ENCODE assay signal across 8 cellular contexts in the genomic region with DNA sequence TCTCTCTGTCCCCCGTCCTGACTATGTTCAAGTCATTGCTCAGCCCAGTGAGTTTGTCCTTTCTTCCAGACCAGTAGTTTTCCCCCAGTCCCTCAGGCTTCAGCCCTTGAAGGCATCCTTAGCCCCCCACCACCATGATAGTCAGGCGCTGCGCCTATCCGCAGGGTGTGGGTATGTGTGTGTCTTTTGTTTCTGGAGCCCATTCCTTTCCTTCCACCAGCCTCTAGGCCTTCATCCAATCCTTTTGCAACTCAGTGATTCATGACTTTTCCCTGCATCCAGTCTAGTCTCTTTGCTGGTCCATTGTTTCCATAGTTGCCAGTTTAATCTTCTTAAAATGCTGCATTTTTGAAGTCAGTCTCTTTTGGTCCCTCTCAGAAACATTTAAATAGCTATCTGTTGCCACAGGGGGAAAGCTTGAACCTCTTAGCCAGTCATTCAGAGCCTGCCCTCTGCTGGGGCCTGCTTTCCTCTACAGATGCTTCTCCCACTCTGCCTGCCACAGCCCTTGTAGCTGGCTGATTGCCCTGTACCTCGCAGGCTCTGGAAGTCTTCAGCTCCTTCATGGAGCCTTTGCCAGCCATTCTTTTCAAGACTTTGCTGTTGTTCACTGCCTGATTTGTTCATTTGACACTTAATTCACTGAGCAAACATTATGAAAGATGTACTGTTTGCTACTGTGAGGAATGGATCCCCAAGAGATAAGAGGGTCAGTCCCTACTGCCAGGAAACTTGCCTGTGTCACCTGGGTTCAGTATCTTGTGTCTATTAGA. TPM values are rescaled to one million over a fixed set of nuclear protein-coding genes. Genes with fewer than 3 reads are reported as not detected.
DNase-seq lines count a peak whose midpoint lies in the region; ATAC-seq, FAIRE-seq and TF ChIP-seq lines count a peak whose summit lies in the region.

No MANE protein-coding gene starts in this region.

- intact Hi-C loops in cardiac septum (cut with DNase I) = loop anchor here (2.0 to 10.0 kb wide), 5 partner anchors 56 to 457 kb away; a partner anchor contains a TSS

- no peak overlapping the region for H3K4me3 Mint-ChIP-seq in activated naive CD8-positive, alpha-beta T cell treated with anti-CD3 and anti-CD28 coated beads, Interleukin-2, amount 10 ng/mL, durations not matched to agents 7 days and 5 days
- no peak overlapping the region for H3K4me3 Mint-ChIP-seq in progenitor cell of endocrine pancreas (ENCODE audit: low read depth)

- in situ Hi-C loops in G401 (cut with HindIII; ENCODE audit: low sequenced_read_pairs) = no loop called here

- peak; percentile 65 for TF ChIP-seq CTCF in progenitor cell of endocrine pancreas (IDR thresholded peaks at IDR 0.05; ENCODE audit: unreplicated experiment)

- DNase-seq in G401 (ENCODE audit: low spot score) (peak; percentile 82), Kasumi-1 (lab: John Stamatoyannopoulos, UW) (peak; percentile 86 to 90), SK-N-DZ (ENCODE audit: low spot score) (peak; percentile 61), cardiac septum (ENCODE audit: low spot score) (peak; percentile 86), progenitor cell of endocrine pancreas (ENCODE audit: low spot score, unreplicated experiment) (peak; percentile 19), urothelium cell line (ENCODE audit: low spot score) (peak; percentile 51)
- peak; percentile 64 for DNase-seq in activated naive CD8-positive, alpha-beta T cell treated with anti-CD3 and anti-CD28 coated beads, Interleukin-2, amount 10 ng/mL, durations not matched to agents 7 days and 5 days

- H3K4me1 Mint-ChIP-seq in activated naive CD8-positive, alpha-beta T cell treated with anti-CD3 and anti-CD28 coated beads, Interleukin-2, amount 10 ng/mL, durations not matched to agents 7 days and 5 days = peaks cover 24% of the 10 kb centered on the region
- H3K4me1 Mint-ChIP-seq in progenitor cell of endocrine pancreas (ENCODE audit: low read depth) = peaks cover 12% of the 10 kb centered on the region

- no peaks in the 10 kb centered on the region for H3K27me3 Mint-ChIP-seq in activated naive CD8-positive, alpha-beta T cell treated with anti-CD3 and anti-CD28 coated beads, Interleukin-2, amount 10 ng/mL, durations not matched to agents 7 days and 5 days
- no peaks in the 10 kb centered on the region for H3K27me3 Mint-ChIP-seq in progenitor cell of endocrine pancreas

- H3K27ac Mint-ChIP-seq in activated naive CD8-positive, alpha-beta T cell treated with anti-CD3 and anti-CD28 coated beads, Interleukin-2, amount 10 ng/mL, durations not matched to agents 7 days and 5 days = peak overlapping the region; percentile 68
- H3K27ac Mint-ChIP-seq in progenitor cell of endocrine pancreas = no peak overlapping the region

- ATAC-seq in GM21825 (IDR thresholded peaks at IDR 0.05; ENCODE audit: unreplicated experiment) = peak; percentile 86
- ATAC-seq in activated naive CD8-positive, alpha-beta T cell treated with anti-CD3 and anti-CD28 coated beads, Interleukin-2, amount 10 ng/mL, durations not matched to agents 7 days and 5 days (ENCODE audit: low read depth) = peak; percentile 95

- no peaks in the 10 kb centered on the region for H3K9me3 Mint-ChIP-seq in activated naive CD8-positive, alpha-beta T cell treated with anti-CD3 and anti-CD28 coated beads, Interleukin-2, amount 10 ng/mL, durations not matched to agents 7 days and 5 days
- H3K9me3 Mint-ChIP-seq in progenitor cell of endocrine pancreas (ENCODE audit: low read depth) = no peaks in the 10 kb centered on the region

- POLR2A ChIA-PET in activated naive CD8-positive, alpha-beta T cell treated with anti-CD3 and anti-CD28 coated beads, Interleukin-2, amount 10 ng/mL, durations not matched to agents 7 days and 5 days (lab: Charles Lee) = interaction anchor here (0.5 to 2.6 kb wide), 6 partner anchors 13 to 455 kb away, joined by 3 to 20 read pairs (median 6); a partner anchor contains a TSS

- FAIRE-seq in urothelium cell line (lab: Jason Lieb, UNC) = no peak

- H3K36me3 Mint-ChIP-seq in activated naive CD8-positive, alpha-beta T cell treated with anti-CD3 and anti-CD28 coated beads, Interleukin-2, amount 10 ng/mL, durations not matched to agents 7 days and 5 days = peaks cover 1% of the 10 kb centered on the region
- H3K36me3 Mint-ChIP-seq in progenitor cell of endocrine pancreas (ENCODE audit: insufficient read depth) = peaks cover 3% of the 10 kb centered on the region

RNA-seq across cellular contexts. Expression of a gene that starts 55.9 kb away (rescaled TPM):
- 0.31 and 1.7 TPM in 2 replicates for total RNA-seq in G401 (2014; rRNA removed; shearing (Covaris generic))
- polyA plus RNA-seq in SK-N-DZ (2014; cell fraction: cytosol; rRNA removed) = 17.1 and 38.6 TPM in 2 replicates
- 68.1 and 81.4 TPM in 2 replicates for polyA plus RNA-seq in SK-N-DZ (2014; cell fraction: nucleus; rRNA removed)
- 100 to 1,000 TPM; 172 to 177 TPM for total RNA-seq in activated naive CD8-positive, alpha-beta T cell treated with anti-CD3 and anti-CD28 coated beads, Interleukin-2, amount 10 ng/mL, durations not matched to agents 7 days and 5 days
- total RNA-seq in cardiac septum = 6.2 TPM
- total RNA-seq in progenitor cell of endocrine pancreas = 16.8 and 17.0 TPM in 2 replicates

RNA-seq across cellular contexts. Expression of a gene that starts 57.3 kb away (rescaled TPM):
- 5.8 and 9.2 TPM in 2 replicates for total RNA-seq in G401 (2014; rRNA removed; shearing (Covaris generic))
- polyA plus RNA-seq in SK-N-DZ (2014; cell fraction: cytosol; rRNA removed) = 8.1 and 8.7 TPM in 2 replicates
- polyA plus RNA-seq in SK-N-DZ (2014; cell fraction: nucleus; rRNA removed) = 6.9 and 8.7 TPM in 2 replicates
- 10 to 100 TPM; 18.0 TPM for total RNA-seq in activated naive CD8-positive, alpha-beta T cell treated with anti-CD3 and anti-CD28 coated beads, Interleukin-2, amount 10 ng/mL, durations not matched to agents 7 days and 5 days
- total RNA-seq in cardiac septum = 9.1 TPM
- total RNA-seq in progenitor cell of endocrine pancreas = 13.5 TPM in 2 replicates

Comparison
In these comparisons a context has a peak if more than half of its experiments do, and no peak if none do; other contexts are left out.
1. Peak in every context shown above with its lines: DNase-seq and ATAC-seq.
2. DNase-seq: peak in every context shown above with its lines; median percentile 88 in Kasumi-1; 86 in cardiac septum; 82 in G401; 64 in activated naive CD8-positive, alpha-beta T cell treated with anti-CD3 and anti-CD28 coated beads, Interleukin-2, amount 10 ng/mL, durations not matched to agents 7 days and 5 days; 61 in SK-N-DZ; 51 in urothelium cell line; 19 in progenitor cell of endocrine pancreas.